Comparison of ENCODE assay signal across 19 cellular contexts in the genomic region with DNA sequence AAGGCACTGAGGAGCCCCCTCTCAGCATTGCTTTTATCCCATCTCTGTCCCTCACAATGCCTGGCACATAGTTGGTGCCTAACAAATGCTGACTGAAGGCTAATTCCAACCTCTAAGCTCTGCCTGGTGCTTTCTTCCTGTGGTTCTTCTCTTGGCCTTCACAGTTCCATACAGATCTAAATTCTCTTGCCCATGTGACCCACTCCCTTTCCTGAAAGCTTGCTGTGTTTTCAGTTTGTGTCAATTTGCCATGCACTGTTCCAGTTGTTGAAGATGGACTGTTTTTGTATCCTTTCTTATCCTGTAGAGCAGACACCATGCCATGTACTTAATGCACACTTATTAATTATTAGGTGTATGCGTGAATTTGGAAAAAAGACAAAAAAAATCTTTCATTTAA. TPM values are rescaled to one million over a fixed set of nuclear protein-coding genes. Genes with fewer than 3 reads are reported as not detected.
DNase-seq lines count a peak whose midpoint lies in the region; ATAC-seq, FAIRE-seq and TF ChIP-seq lines count a peak whose summit lies in the region.
"Had no signal": no experiment of that assay in that cellular context is flagged by ENCODE, and none has a peak within 500 bp of the region (broad histone marks: within the 10 kb centered on the region; RNA-seq: fewer than 3 reads in every experiment).

No MANE protein-coding gene starts in this region.

- in situ Hi-C loops in SK-MEL-5 (cut with HindIII; ENCODE audit: low pct_unique_long_range_greater_than_20kb, low sequenced_read_pairs) = no loop called here

- DNase-seq in A549 (ENCODE audit: low read depth in 1 of 2, low spot score in 1 of 2) (no peak), SK-MEL-5 (ENCODE audit: low read depth, low spot score) (peak; percentile 43), foreskin melanocyte (peak; percentile 83), neural crest cell (ENCODE audit: low read depth, low spot score) (no peak), esophagus squamous epithelium (lab: John Stamatoyannopoulos, UW) (no peak), DMS153 (lab: John Stamatoyannopoulos, UW) (no peak)
- DNase-seq: 8988T; ACHN; C1 segment of cervical spinal cord; Calu3; CD4-positive, alpha-beta T cell; DMS79 treated with DMSO at 0.1 percent for 48 hours; EL; HCEC 1CT; IMR-90 had no signal

- H3K36me3 Mint-ChIP-seq in neural crest cell (ENCODE audit: low read depth) = peaks cover 11% of the 10 kb centered on the region

- peaks cover 22% of the 10 kb centered on the region for H3K4me1 Mint-ChIP-seq in neural crest cell

- TF ChIP-seq CTCF in A549 (IDR thresholded peaks at IDR 0.05) (no peak), neural crest cell (conservative IDR thresholded peaks at IDR 0.05) (no peak), esophagus squamous epithelium (IDR thresholded peaks at IDR 0.05) (no peak)

- FAIRE-seq in A549 (lab: Jason Lieb, UNC) = no peak
- FAIRE-seq: G401.6, GM12891 had no signal

- ATAC-seq in A549 = no peak
- no peak for ATAC-seq in HG02973 (IDR thresholded peaks at IDR 0.05; ENCODE audit: unreplicated experiment)

- TF ChIP-seq RAD21 in A549 (conservative IDR thresholded peaks at IDR 0.05 in 1 of 2, IDR thresholded peaks at IDR 0.05 in 1 of 2) = no peak

- H3K4me3 Mint-ChIP-seq in neural crest cell = no peak overlapping the region
- H3K4me3 Mint-ChIP-seq: CD4-positive, alpha-beta T cell had no signal

- no peaks in the 10 kb centered on the region for H3K27me3 ChIP-seq in esophagus squamous epithelium

- H3K4me1 ChIP-seq in A549 (no peaks in the 10 kb centered on the region), esophagus squamous epithelium (no peaks in the 10 kb centered on the region)

- POLR2A ChIA-PET in A549 (lab: Yijun Ruan, JAX) = no interaction called here

- 94% methylated on average over 1 of the region's 1 CpG for WGBS in A549 (ENCODE audit: missing lambda C conversion rate)
- WGBS in esophagus squamous epithelium, 2 donors = 82 to 93% methylated on average over 1 of the region's 1 CpG

- TF ChIP-seq POLR2A in A549 (IDR thresholded peaks at IDR 0.05; ENCODE audit: low read length) (no peak), esophagus squamous epithelium (IDR thresholded peaks at IDR 0.05) (no peak)

- H3K27ac Mint-ChIP-seq in neural crest cell (ENCODE audit: unreplicated experiment) = peak overlapping the region; percentile 3
- H3K27ac Mint-ChIP-seq: CD4-positive, alpha-beta T cell had no signal

- no peaks in the 10 kb centered on the region for H3K36me3 ChIP-seq in esophagus squamous epithelium

- peaks cover 10% of the 10 kb centered on the region; the same call in 1 of the 3 replicates for H3K9me3 ChIP-seq in A549
- H3K9me3 ChIP-seq in esophagus squamous epithelium = no peaks in the 10 kb centered on the region

- H3K9me3 Mint-ChIP-seq in neural crest cell = peaks cover 23% of the 10 kb centered on the region

- no peaks in the 10 kb centered on the region for H3K27me3 Mint-ChIP-seq in neural crest cell (ENCODE audit: low read depth)
- H3K27me3 Mint-ChIP-seq: CD4-positive, alpha-beta T cell had no signal

- H3K27ac ChIP-seq in A549 (no peak overlapping the region), esophagus squamous epithelium (no peak overlapping the region)
- H3K27ac ChIP-seq: HL-60 had no signal

- CTCF ChIA-PET in A549 (lab: Yijun Ruan, JAX) = interaction anchor here (1.5 kb wide), 1 partner anchor 29 kb away, joined by 3 read pairs; no protein-coding TSS in a partner anchor

- intact Hi-C loops in esophagus squamous epithelium (cut with DNase I) = no loop called here

- H3K4me2 ChIP-seq in A549 = no peak overlapping the region

- no peak for TF ChIP-seq EP300 in A549 (IDR thresholded peaks at IDR 0.05)

- H3K4me3 ChIP-seq in A549 (no peak overlapping the region), esophagus squamous epithelium (no peak overlapping the region)

TF ChIP-seq in A549, 52 proteins besides CTCF, POLR2A, EP300 and RAD21:
- TF ChIP-seq MAFK (IDR thresholded peaks at IDR 0.05; ENCODE audit: partially characterized antibody) (peak; percentile 41), SREBF2 (IDR thresholded peaks at IDR 0.05) (no peak)

RNA-seq across cellular contexts. Expression of a gene that starts 9.2 kb away (rescaled TPM):
- 11.6 and 13.8 TPM in 2 replicates for polyA plus RNA-seq in A549 (2011; rRNA removed)
- 6.3 and 6.9 TPM in 2 replicates for polyA plus RNA-seq in A549 (2012; cell fraction: cytosol; rRNA removed)
- polyA plus RNA-seq in A549 (2012; cell fraction: nucleus; rRNA removed) = 8.8 and 11.8 TPM in 2 replicates
- polyA plus RNA-seq in A549 (2017; fragmentation: RNase III; extraction: RNeasy Plus Mini Kit Qiagen cat#74134 plus additional on column Dnase treatment) = 8.5 to 8.8 TPM (median 8.8 TPM) in 3 replicates
- polyA minus RNA-seq in A549 (2011; rRNA and poly(A)+ RNA removed) = 9.2 and 15.5 TPM in 2 replicates
- total RNA-seq in SK-MEL-5 (2014; rRNA removed; shearing (Covaris generic)) = 3.4 and 10.1 TPM in 2 replicates
- polyA plus RNA-seq in SK-MEL-5 (2015; cell fraction: cytosol; rRNA removed) = 0.56 and 3.1 TPM in 2 replicates
- polyA plus RNA-seq in SK-MEL-5 (2015; cell fraction: nucleus; rRNA removed) = 2.9 and 6.3 TPM in 2 replicates
- 4.1 and 5.7 TPM in 2 replicates for total RNA-seq in neural crest cell
- total RNA-seq in esophagus squamous epithelium = 10 to 100 TPM in 3 of 4 donors, 1 to 10 TPM in 1; 9.4 to 24.8 (median 17.8) TPM

Comparison
In these comparisons a context has a peak if more than half of its experiments do, and no peak if none do; other contexts are left out.
1. DNase-seq: peak in SK-MEL-5 (single experiment) and foreskin melanocyte (single experiment); none in A549 (0 of 2), neural crest cell (single experiment), esophagus squamous epithelium (single experiment) and DMS153 (single experiment).